In the genomic region with DNA sequence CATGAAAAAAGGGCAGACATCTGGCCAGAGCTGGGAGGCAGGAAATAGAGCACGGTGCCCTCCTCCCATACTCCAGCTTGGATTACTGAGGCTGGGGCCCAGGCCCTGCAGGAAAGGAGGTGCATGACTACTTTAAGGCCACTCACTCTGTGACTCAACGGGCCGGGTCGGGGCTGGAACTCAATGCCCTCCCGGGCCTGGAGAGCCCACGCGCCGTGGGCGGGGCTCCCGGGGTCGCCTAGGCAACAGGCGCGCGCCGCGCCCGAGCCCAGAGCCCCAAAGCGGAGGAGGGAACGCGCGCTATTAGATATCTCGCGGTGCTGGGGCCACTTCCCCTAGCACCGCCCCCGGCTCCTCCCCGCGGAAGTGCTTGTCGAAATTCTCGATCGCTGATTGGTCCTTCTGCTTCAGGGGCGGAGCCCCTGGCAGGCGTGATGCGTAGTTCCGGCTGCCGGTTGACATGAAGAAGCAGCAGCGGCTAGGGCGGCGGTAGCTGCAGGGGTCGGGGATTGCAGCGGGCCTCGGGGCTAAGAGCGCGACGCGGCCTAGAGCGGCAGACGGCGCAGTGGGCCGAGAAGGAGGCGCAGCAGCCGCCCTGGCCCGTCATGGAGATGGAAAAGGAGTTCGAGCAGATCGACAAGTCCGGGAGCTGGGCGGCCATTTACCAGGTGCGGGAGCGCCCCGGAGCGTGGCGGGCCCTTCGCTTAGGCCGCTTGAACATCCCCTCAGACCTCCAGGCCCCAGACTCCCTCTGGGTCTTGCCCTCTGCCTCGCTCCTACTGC, we compare ENCODE assay signal across 8 cellular contexts. TPM values are rescaled to one million over a fixed set of nuclear protein-coding genes. Genes with fewer than 3 reads are reported as not detected.
DNase-seq lines count a peak whose midpoint lies in the region; ATAC-seq and TF ChIP-seq lines count a peak whose summit lies in the region.

A gene (plus strand): TSS at position 461 of the 783 bp plus-strand sequence. CDS start 145 bp downstream, at position 606.

- H3K4me3 ChIP-seq in GM12875 (ENCODE audit: low read depth, low read length): peak within 1 kb of the TSS; percentile 78

- WGBS in adipose tissue, 3 donors: 0 to 1% (median 0%) methylated on average over 64 of the region's 64 CpGs

- intact Hi-C loops in cardiac septum (cut with DNase I): loop anchor here (2.0 kb wide), 1 partner anchor 67 kb away; no protein-coding TSS in a partner anchor

- CTCF ChIA-PET in T-cell (lab: Charles Lee): interaction anchor here (0.6 to 2.1 kb wide), 3 partner anchors 13 to 367 kb away, joined by 3 to 7 read pairs (median 5); no protein-coding TSS in a partner anchor

- no peak within 1 kb of the TSS for H3K27ac ChIP-seq in adipose tissue (ENCODE audit: low read depth, low read length)

- H3K36me3 Mint-ChIP-seq in T-cell (no peaks in the 10 kb centered on the region), type B pancreatic cell (no peaks in the 10 kb centered on the region)

- POLR2A ChIA-PET in T-cell (lab: Charles Lee): interaction anchor here (0.5 to 1.1 kb wide), 7 partner anchors 10 to 1515 kb away, joined by 3 to 8 read pairs (median 4); no protein-coding TSS in a partner anchor

- H3K4me3 Mint-ChIP-seq in T-cell (peak within 1 kb of the TSS; percentile 93 to 100 (median 95)), type B pancreatic cell (peak within 1 kb of the TSS; percentile 97)

- TF ChIP-seq CTCF in GM12875 (IDR thresholded peaks at IDR 0.05; ENCODE audit: borderline replicate concordance, insufficient read depth, low read depth, low read length) (no peak), type B pancreatic cell (conservative IDR thresholded peaks at IDR 0.05) (peak; percentile 37)

- H3K27ac Mint-ChIP-seq in T-cell: peak within 1 kb of the TSS; percentile 91 to 93
- H3K27ac Mint-ChIP-seq in type B pancreatic cell: peak within 1 kb of the TSS; percentile 95

- H3K4me1 Mint-ChIP-seq in T-cell (peaks cover 45 to 51% (median 47%) of the 10 kb centered on the region in 3 donors), type B pancreatic cell (ENCODE audit: unreplicated experiment) (peaks cover 40% of the 10 kb centered on the region)

- H3K27me3 Mint-ChIP-seq in T-cell (no peaks in the 10 kb centered on the region), type B pancreatic cell (no peaks in the 10 kb centered on the region)

- DNase-seq in NCI-H1436 treated with DMSO at 0.1 percent for 48 hours (lab: John Stamatoyannopoulos, UW) (peak; percentile 87), T-cell (peak; percentile 97 to 100 (median 99)), cardiac septum (ENCODE audit: low spot score) (peak; percentile 99), pons (ENCODE audit: low spot score) (peak; percentile 99), type B pancreatic cell (ENCODE audit: extremely low spot score, unreplicated experiment) (peak; percentile 98)

- peak; percentile 93 for ATAC-seq in HG02798 (IDR thresholded peaks at IDR 0.05; ENCODE audit: poor library complexity, unreplicated experiment)
- peak; percentile 95 to 97 (median 96) for ATAC-seq in T-cell (replicated peaks in 1 of 4)

- H3K9me3 Mint-ChIP-seq in T-cell: no peaks in the 10 kb centered on the region
- no peaks in the 10 kb centered on the region for H3K9me3 Mint-ChIP-seq in type B pancreatic cell

RNA-seq across cellular contexts. Expression of the gene that starts here (rescaled TPM):
- total RNA-seq in T-cell: 10 to 100 TPM; 50.7 to 67.9 (median 55.3) TPM
- 10 to 100 TPM in 2 of 3 donors, 1 to 10 TPM in 1; 7.6 to 31.7 (median 15.5) TPM for polyA plus RNA-seq in adipose tissue
- 34.2 TPM for total RNA-seq in cardiac septum
- 26.6 and 27.6 TPM in 2 replicates for total RNA-seq in type B pancreatic cell (ENCODE audit: low replicate concordance)
